Comparison of ENCODE assay signal across 1 cellular context in genomic region chr10:133258818-133259602, GRCh38.
TF ChIP-seq lines count a peak whose summit lies in the region.

No MANE protein-coding gene starts in this region.

TF ChIP-seq in H1, 55 proteins besides CTCF, POLR2A, EP300 and RAD21:
- no peak for TF ChIP-seq RNF2 (IDR thresholded peaks at IDR 0.05; ENCODE audit: borderline replicate concordance, low read depth, low read length, missing control alignments, poor library complexity, severe bottlenecking)
- TF ChIP-seq, protein P1, sequence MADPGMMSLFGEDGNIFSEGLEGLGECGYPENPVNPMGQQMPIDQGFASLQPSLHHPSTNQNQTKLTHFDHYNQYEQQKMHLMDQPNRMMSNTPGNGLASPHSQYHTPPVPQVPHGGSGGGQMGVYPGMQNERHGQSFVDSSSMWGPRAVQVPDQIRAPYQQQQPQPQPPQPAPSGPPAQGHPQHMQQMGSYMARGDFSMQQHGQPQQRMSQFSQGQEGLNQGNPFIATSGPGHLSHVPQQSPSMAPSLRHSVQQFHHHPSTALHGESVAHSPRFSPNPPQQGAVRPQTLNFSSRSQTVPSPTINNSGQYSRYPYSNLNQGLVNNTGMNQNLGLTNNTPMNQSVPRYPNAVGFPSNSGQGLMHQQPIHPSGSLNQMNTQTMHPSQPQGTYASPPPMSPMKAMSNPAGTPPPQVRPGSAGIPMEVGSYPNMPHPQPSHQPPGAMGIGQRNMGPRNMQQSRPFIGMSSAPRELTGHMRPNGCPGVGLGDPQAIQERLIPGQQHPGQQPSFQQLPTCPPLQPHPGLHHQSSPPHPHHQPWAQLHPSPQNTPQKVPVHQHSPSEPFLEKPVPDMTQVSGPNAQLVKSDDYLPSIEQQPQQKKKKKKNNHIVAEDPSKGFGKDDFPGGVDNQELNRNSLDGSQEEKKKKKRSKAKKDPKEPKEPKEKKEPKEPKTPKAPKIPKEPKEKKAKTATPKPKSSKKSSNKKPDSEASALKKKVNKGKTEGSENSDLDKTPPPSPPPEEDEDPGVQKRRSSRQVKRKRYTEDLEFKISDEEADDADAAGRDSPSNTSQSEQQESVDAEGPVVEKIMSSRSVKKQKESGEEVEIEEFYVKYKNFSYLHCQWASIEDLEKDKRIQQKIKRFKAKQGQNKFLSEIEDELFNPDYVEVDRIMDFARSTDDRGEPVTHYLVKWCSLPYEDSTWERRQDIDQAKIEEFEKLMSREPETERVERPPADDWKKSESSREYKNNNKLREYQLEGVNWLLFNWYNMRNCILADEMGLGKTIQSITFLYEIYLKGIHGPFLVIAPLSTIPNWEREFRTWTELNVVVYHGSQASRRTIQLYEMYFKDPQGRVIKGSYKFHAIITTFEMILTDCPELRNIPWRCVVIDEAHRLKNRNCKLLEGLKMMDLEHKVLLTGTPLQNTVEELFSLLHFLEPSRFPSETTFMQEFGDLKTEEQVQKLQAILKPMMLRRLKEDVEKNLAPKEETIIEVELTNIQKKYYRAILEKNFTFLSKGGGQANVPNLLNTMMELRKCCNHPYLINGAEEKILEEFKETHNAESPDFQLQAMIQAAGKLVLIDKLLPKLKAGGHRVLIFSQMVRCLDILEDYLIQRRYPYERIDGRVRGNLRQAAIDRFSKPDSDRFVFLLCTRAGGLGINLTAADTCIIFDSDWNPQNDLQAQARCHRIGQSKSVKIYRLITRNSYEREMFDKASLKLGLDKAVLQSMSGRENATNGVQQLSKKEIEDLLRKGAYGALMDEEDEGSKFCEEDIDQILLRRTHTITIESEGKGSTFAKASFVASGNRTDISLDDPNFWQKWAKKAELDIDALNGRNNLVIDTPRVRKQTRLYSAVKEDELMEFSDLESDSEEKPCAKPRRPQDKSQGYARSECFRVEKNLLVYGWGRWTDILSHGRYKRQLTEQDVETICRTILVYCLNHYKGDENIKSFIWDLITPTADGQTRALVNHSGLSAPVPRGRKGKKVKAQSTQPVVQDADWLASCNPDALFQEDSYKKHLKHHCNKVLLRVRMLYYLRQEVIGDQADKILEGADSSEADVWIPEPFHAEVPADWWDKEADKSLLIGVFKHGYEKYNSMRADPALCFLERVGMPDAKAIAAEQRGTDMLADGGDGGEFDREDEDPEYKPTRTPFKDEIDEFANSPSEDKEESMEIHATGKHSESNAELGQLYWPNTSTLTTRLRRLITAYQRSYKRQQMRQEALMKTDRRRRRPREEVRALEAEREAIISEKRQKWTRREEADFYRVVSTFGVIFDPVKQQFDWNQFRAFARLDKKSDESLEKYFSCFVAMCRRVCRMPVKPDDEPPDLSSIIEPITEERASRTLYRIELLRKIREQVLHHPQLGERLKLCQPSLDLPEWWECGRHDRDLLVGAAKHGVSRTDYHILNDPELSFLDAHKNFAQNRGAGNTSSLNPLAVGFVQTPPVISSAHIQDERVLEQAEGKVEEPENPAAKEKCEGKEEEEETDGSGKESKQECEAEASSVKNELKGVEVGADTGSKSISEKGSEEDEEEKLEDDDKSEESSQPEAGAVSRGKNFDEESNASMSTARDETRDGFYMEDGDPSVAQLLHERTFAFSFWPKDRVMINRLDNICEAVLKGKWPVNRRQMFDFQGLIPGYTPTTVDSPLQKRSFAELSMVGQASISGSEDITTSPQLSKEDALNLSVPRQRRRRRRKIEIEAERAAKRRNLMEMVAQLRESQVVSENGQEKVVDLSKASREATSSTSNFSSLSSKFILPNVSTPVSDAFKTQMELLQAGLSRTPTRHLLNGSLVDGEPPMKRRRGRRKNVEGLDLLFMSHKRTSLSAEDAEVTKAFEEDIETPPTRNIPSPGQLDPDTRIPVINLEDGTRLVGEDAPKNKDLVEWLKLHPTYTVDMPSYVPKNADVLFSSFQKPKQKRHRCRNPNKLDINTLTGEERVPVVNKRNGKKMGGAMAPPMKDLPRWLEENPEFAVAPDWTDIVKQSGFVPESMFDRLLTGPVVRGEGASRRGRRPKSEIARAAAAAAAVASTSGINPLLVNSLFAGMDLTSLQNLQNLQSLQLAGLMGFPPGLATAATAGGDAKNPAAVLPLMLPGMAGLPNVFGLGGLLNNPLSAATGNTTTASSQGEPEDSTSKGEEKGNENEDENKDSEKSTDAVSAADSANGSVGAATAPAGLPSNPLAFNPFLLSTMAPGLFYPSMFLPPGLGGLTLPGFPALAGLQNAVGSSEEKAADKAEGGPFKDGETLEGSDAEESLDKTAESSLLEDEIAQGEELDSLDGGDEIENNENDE (IDR thresholded peaks at IDR 0.05; ENCODE audit: insufficient replicate concordance, low read length), result no peak
- TF ChIP-seq ZNF274 (IDR thresholded peaks at IDR 0.05; ENCODE audit: borderline replicate concordance, extremely low read depth, low read length), result no peak
- TF ChIP-seq SRF (IDR thresholded peaks at IDR 0.05; ENCODE audit: low read depth, low read length), result no peak
- TF ChIP-seq CEBPB (IDR thresholded peaks at IDR 0.05; ENCODE audit: low read depth, low read length), result no peak
- no peak for TF ChIP-seq EZH2 (IDR thresholded peaks at IDR 0.05; ENCODE audit: low read depth, low read length, severe bottlenecking)
- no peak for TF ChIP-seq SIX5 (IDR thresholded peaks at IDR 0.05; ENCODE audit: low read depth, low read length)
- no peak for TF ChIP-seq YY1 (IDR thresholded peaks at IDR 0.05; ENCODE audit: low read depth, low read length)
- no peak for TF ChIP-seq SP2 (IDR thresholded peaks at IDR 0.05; ENCODE audit: low read length)
